Comparison of ENCODE assay signal across 1 cellular context in genomic region chr5:129445379-129445778, GRCh38.
TF ChIP-seq lines count a peak whose summit lies in the region.

No MANE protein-coding gene starts in this region.

TF ChIP-seq in GM12878, 131 proteins besides CTCF, POLR2A, EP300 and RAD21 (continued from another document):
- TF ChIP-seq SIX5 (IDR thresholded peaks at IDR 0.05; ENCODE audit: low read depth, low read length, severe bottlenecking) (no peak), SPI1 (IDR thresholded peaks at IDR 0.05; ENCODE audit: borderline replicate concordance, insufficient read depth, low read depth, low read length) (peak; percentile 76; the same call in 1 of the 2 replicates)
